In the genomic region with DNA sequence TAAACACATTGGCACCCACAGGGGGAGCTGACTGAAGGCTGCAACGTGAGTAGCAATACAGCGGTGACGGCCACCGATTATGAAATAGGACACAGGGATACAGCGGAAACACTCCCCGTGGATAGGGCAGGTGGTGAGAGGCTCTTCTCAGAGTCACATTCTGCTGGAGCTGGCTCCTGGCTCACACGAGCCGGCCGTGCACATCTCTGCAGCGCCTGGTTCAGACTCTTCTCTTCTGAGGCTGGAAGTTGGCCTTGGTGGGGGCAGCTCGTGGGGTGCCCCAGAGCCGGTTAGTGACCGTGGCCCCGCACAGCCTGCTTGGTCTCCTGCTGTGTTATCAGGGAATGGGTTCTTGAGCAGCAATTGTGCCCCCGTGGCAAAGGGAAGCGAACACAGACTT, we compare ENCODE assay signal across 21 cellular contexts.
"Had no signal": no experiment of that assay in that cellular context is flagged by ENCODE, and none has a peak within 500 bp of the region (broad histone marks: within the 10 kb centered on the region; RNA-seq: fewer than 3 reads in every experiment).

No MANE protein-coding gene starts in this region.

- H3K4me2 ChIP-seq: KMS-11, SK-N-SH had no signal

- ATAC-seq: HepG2, Panc1, PC-3 had no signal

- FAIRE-seq: HepG2 had no signal

- H3K27ac ChIP-seq: KMS-11, RWPE1 had no signal

- H3K9me3 ChIP-seq: SK-N-SH had no signal

- DNase-seq: IMR-90; Kasumi-1; MM.1S; NCI-H1092 treated with DMSO at 0.1 percent for 48 hours; NCI-H1436; NCI-H187; NCI-H2029; NCI-H2081 treated with DMSO at 0.1 percent for 48 hours; NCI-H2227 treated with DMSO at 0.1 percent for 48 hours; NCI-H524; NCI-H526 treated with DMSO at 0.1 percent for 48 hours; NCI-H748 treated with DMSO at 0.1 percent for 48 hours; NK-92 treated with Interleukin-12 subunit alpha and Interleukin-12 subunit beta, amount 100 ng/mL, for 24 hours; PC-3; SHP77; SK-N-SH; SW 1271 had no signal

- H3K9ac ChIP-seq: KMS-11, SK-N-SH had no signal
